Comparison of ENCODE assay signal across 10 cellular contexts in genomic region chr5:62340392-62340791, GRCh38. TPM values are rescaled to one million over a fixed set of nuclear protein-coding genes. Genes with fewer than 3 reads are reported as not detected.
DNase-seq lines count a peak whose midpoint lies in the region; ATAC-seq, FAIRE-seq and TF ChIP-seq lines count a peak whose summit lies in the region.
"Had no signal": no experiment of that assay in that cellular context is flagged by ENCODE, and none has a peak within 500 bp of the region (broad histone marks: within the 10 kb centered on the region; RNA-seq: fewer than 3 reads in every experiment).

No MANE protein-coding gene starts in this region.

- H2AFZ ChIP-seq in HCT116 (ENCODE audit: low read depth, low read length, poor library complexity, severe bottlenecking), result no peak overlapping the region

- CTCF ChIA-PET in CD4-positive, alpha-beta memory T cell (lab: Charles Lee; ENCODE audit: partially characterized antibody), result interaction anchor here (0.6 to 6.3 kb wide), 21 partner anchors 11 to 116 kb away, joined by 3 to 45 read pairs (median 3); partner anchors contain the start of genes DIMT1 and KIF2A
- CTCF ChIA-PET in HCT116 (lab: Charles Lee), result interaction anchor here (0.8 to 1.1 kb wide), 2 partner anchors 11 to 12 kb away, joined by 3 to 4 read pairs; no protein-coding TSS in a partner anchor

- no TSS peak for BruUV-seq in HCT116 (replicated peaks; lab: Mats Ljungman, UMichigan)

- H3K27ac ChIP-seq in CD4-positive, alpha-beta memory T cell (ENCODE audit: low read depth, low read length), result no peak overlapping the region
- H3K27ac ChIP-seq in HCT116 (ENCODE audit: low read depth, low read length), result no peak overlapping the region

- no peaks in the 10 kb centered on the region for H4K20me1 ChIP-seq in HCT116 (ENCODE audit: insufficient read depth)

- POLR2A ChIA-PET in CD4-positive, alpha-beta memory T cell (lab: Charles Lee; ENCODE audit: partially characterized antibody), result interaction anchor here (1.3 to 3.0 kb wide), 2 partner anchors 35 to 63 kb away, joined by 3 to 11 read pairs; partner anchors contain the start of genes DIMT1 and KIF2A
- POLR2A ChIA-PET in HCT116 (lab: Charles Lee), result no interaction called here

- RAD21 ChIA-PET in HCT116 (lab: Charles Lee; ENCODE audit: low non-redundant PET in 1 of 2, low total read pairs in 2 of 2, uncharacterized antibody in 2 of 2, unreplicated experiment in 2 of 2), result no interaction called here

- peak; percentile 77 for FAIRE-seq in TTC549 (lab: Jason Lieb, UNC)

- peak overlapping the region in 6 of 7 donors; percentile 7 to 44 (median 24) for H3K27ac Mint-ChIP-seq in CD4-positive, alpha-beta memory T cell
- H3K27ac Mint-ChIP-seq: activated naive CD4-positive, alpha-beta T cell treated with anti-CD3 and anti-CD28 coated beads for 36 hours had no signal

- H3K4me2 ChIP-seq in HCT116 (ENCODE audit: low read length), result no peak overlapping the region

- H3K4me1 Mint-ChIP-seq in CD4-positive, alpha-beta memory T cell, result peaks cover 43 to 79% (median 59%) of the 10 kb centered on the region in 4 donors

- H3K9ac ChIP-seq in HCT116 (ENCODE audit: low read length), result no peak overlapping the region

- H3K36me3 Mint-ChIP-seq in CD4-positive, alpha-beta memory T cell, result peaks cover 6 to 8% of the 10 kb centered on the region in 2 donors

- ATAC-seq in HCT116, result peak; percentile 82
- no peak for ATAC-seq in HG02852 (IDR thresholded peaks at IDR 0.05; ENCODE audit: unreplicated experiment)
- no peak for ATAC-seq in GM21825 (IDR thresholded peaks at IDR 0.05; ENCODE audit: unreplicated experiment)

- TF ChIP-seq POLR2A in HCT116 (IDR thresholded peaks at IDR 0.05; ENCODE audit: borderline replicate concordance, extremely low read depth, insufficient read depth, insufficient read length), result no peak

- H3K4me3 Mint-ChIP-seq in CD4-positive, alpha-beta memory T cell, result peak overlapping the region in 1 of 8 donors; percentile 1
- H3K4me3 Mint-ChIP-seq: activated naive CD4-positive, alpha-beta T cell treated with anti-CD3 and anti-CD28 coated beads for 36 hours had no signal

- H3K4me1 ChIP-seq in CD4-positive, alpha-beta memory T cell (ENCODE audit: insufficient read depth, low read length), result peaks cover 47% of the 10 kb centered on the region
- H3K4me1 ChIP-seq in HCT116 (ENCODE audit: control insufficient read depth in 1 of 2, insufficient read depth in 2 of 2, low read length in 2 of 2), result no peaks in the 10 kb centered on the region

- no peaks in the 10 kb centered on the region for H3K9me3 Mint-ChIP-seq in CD4-positive, alpha-beta memory T cell
- H3K9me3 Mint-ChIP-seq: activated naive CD4-positive, alpha-beta T cell treated with anti-CD3 and anti-CD28 coated beads for 36 hours had no signal

- H3K27me3 Mint-ChIP-seq in CD4-positive, alpha-beta memory T cell, result no peaks in the 10 kb centered on the region

- peak; percentile 36; the same call in 1 of the 2 replicates for TF ChIP-seq RAD21 in HCT116 (IDR thresholded peaks at IDR 0.05; ENCODE audit: low read depth)

- no peaks in the 10 kb centered on the region for H3K27me3 ChIP-seq in CD4-positive, alpha-beta memory T cell (ENCODE audit: insufficient read depth, low read length)
- H3K27me3 ChIP-seq in HCT116 (ENCODE audit: insufficient read depth, low read length), result no peaks in the 10 kb centered on the region

- H3K9me3 ChIP-seq in CD4-positive, alpha-beta memory T cell (ENCODE audit: control insufficient read depth in 1 of 2, low read length in 2 of 2), result no peaks in the 10 kb centered on the region
- H3K9me3 ChIP-seq in HCT116 (ENCODE audit: control insufficient read depth in 1 of 2, insufficient read depth in 1 of 2, low read depth in 1 of 2, low read length in 2 of 2), result no peaks in the 10 kb centered on the region

- intact Hi-C loops in CD4-positive, alpha-beta memory T cell (cut with micrococcal nuclease), result loop anchor here (1.0 to 2.0 kb wide), 2 partner anchors 34 to 48 kb away; partner anchors contain the start of gene KIF2A
- intact Hi-C loops in HCT116 (cut with micrococcal nuclease), result no loop called here

- H3K4me3 ChIP-seq in CD4-positive, alpha-beta memory T cell (ENCODE audit: low read length in 2 of 2), result no peak overlapping the region
- no peak overlapping the region for H3K4me3 ChIP-seq in HCT116 (replicated peaks in 1 of 2; ENCODE audit: low read depth in 1 of 2, low read length in 2 of 2)

- H3K9me2 ChIP-seq in HCT116 (ENCODE audit: insufficient read depth), result no peaks in the 10 kb centered on the region

- peak; percentile 42 to 65 (median 60); a peak in 5 of 6 replicates for TF ChIP-seq CTCF in HCT116 (IDR thresholded peaks at IDR 0.05 in 2 of 3, conservative IDR thresholded peaks at IDR 0.05 in 1 of 3; ENCODE audit: borderline replicate concordance in 1 of 3, insufficient read depth in 1 of 3, low read depth in 2 of 3, low read length in 2 of 3)

- H3K36me3 ChIP-seq in CD4-positive, alpha-beta memory T cell (ENCODE audit: insufficient read depth, low read length), result no peaks in the 10 kb centered on the region
- H3K36me3 ChIP-seq in HCT116 (ENCODE audit: control insufficient read depth in 1 of 2, insufficient read depth in 2 of 2, low read length in 2 of 2), result no peaks in the 10 kb centered on the region

- H3K79me2 ChIP-seq in HCT116 (ENCODE audit: insufficient read depth, low read length), result peaks cover 55% of the 10 kb centered on the region

- peak in 4 of 5 donors; percentile 18 to 39 (median 30) for DNase-seq in CD4-positive, alpha-beta memory T cell
- DNase-seq in HCT116 (ENCODE audit: low read depth, low spot score), result peak; percentile 28
- peak; percentile 24 for DNase-seq in kidney glomerular epithelial cell (lab: John Stamatoyannopoulos, UW)
- DNase-seq in NCI-H1436 treated with DMSO at 0.1 percent for 48 hours (lab: John Stamatoyannopoulos, UW), result no peak
- DNase-seq in stimulated activated naive CD4-positive, alpha-beta T cell treated with Interleukin-2 at 50 U/mL for 16 hours (lab: John Stamatoyannopoulos, UW), result no peak
- DNase-seq: activated naive CD4-positive, alpha-beta T cell treated with anti-CD3 and anti-CD28 coated beads for 36 hours; SHP77 treated with DMSO at 0.1 percent for 48 hours had no signal

TF ChIP-seq in HCT116, 20 proteins besides CTCF, POLR2A, EP300 and RAD21:
- TF ChIP-seq YY1 (IDR thresholded peaks at IDR 0.05; ENCODE audit: extremely low read depth, insufficient replicate concordance, low read depth, low read length) (no peak), MAX (IDR thresholded peaks at IDR 0.05) (no peak), ZFX (IDR thresholded peaks at IDR 0.05) (no peak), POLR2AphosphoS5 (IDR thresholded peaks at IDR 0.05; ENCODE audit: low read depth, low read length) (no peak)

RNA-seq across cellular contexts. Expression of gene KIF2A, which starts 34.4 kb away (rescaled TPM):
- total RNA-seq in CD4-positive, alpha-beta memory T cell, result 100 to 1,000 TPM; 151 to 157 TPM
- 100 to 1,000 TPM; 133 to 158 TPM for polyA plus RNA-seq in CD4-positive, alpha-beta memory T cell
- 42.9 TPM for total RNA-seq in HCT116 (2021; ENCODE audit: unreplicated experiment)
- polyA plus RNA-seq in HCT116 (2012), result 12.5 and 19.4 TPM in 2 replicates

Comparison
In these comparisons a context has a peak if more than half of its experiments do, and no peak if none do; other contexts are left out.
1. DNase-seq: peak in CD4-positive, alpha-beta memory T cell (4 of 5), HCT116 (single experiment) and kidney glomerular epithelial cell (single experiment); none in NCI-H1436 treated with DMSO at 0.1 percent for 48 hours (single experiment) and stimulated activated naive CD4-positive, alpha-beta T cell treated with Interleukin-2 at 50 U/mL for 16 hours (single experiment).